Comparison of ENCODE assay signal across 1 cellular context in the genomic region with DNA sequence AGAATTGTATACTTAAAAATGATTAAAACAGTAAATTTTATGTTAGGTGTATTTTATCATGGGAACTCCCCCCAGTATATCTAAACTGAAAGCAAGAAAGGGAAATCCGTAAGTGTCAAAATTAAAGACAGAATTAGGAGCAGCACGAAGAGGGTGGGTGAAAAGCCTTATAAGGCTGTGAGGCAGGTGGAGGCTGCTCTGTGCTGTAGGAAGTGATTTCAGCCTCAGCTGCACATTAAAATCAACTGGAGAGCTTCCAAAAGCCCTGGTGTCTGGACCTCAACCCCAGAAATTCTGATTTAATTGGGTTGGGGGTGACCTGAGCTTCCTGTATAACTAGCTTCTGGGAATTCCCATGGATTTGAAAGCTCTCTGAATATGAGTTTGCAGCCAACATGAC.
TF ChIP-seq lines count a peak whose summit lies in the region.

No MANE protein-coding gene starts in this region.

TF ChIP-seq in GM23338, 12 proteins besides CTCF, POLR2A, EP300 and RAD21 (continued from another document):
- TF ChIP-seq, protein P1, sequence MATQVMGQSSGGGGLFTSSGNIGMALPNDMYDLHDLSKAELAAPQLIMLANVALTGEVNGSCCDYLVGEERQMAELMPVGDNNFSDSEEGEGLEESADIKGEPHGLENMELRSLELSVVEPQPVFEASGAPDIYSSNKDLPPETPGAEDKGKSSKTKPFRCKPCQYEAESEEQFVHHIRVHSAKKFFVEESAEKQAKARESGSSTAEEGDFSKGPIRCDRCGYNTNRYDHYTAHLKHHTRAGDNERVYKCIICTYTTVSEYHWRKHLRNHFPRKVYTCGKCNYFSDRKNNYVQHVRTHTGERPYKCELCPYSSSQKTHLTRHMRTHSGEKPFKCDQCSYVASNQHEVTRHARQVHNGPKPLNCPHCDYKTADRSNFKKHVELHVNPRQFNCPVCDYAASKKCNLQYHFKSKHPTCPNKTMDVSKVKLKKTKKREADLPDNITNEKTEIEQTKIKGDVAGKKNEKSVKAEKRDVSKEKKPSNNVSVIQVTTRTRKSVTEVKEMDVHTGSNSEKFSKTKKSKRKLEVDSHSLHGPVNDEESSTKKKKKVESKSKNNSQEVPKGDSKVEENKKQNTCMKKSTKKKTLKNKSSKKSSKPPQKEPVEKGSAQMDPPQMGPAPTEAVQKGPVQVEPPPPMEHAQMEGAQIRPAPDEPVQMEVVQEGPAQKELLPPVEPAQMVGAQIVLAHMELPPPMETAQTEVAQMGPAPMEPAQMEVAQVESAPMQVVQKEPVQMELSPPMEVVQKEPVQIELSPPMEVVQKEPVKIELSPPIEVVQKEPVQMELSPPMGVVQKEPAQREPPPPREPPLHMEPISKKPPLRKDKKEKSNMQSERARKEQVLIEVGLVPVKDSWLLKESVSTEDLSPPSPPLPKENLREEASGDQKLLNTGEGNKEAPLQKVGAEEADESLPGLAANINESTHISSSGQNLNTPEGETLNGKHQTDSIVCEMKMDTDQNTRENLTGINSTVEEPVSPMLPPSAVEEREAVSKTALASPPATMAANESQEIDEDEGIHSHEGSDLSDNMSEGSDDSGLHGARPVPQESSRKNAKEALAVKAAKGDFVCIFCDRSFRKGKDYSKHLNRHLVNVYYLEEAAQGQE (IDR thresholded peaks at IDR 0.05; ENCODE audit: unreplicated experiment) = no peak
- TF ChIP-seq JUNB (IDR thresholded peaks at IDR 0.05; ENCODE audit: unreplicated experiment) (no peak), ZNF331 (CRISPR knock-in tag; IDR thresholded peaks at IDR 0.05; ENCODE audit: low read depth) (no peak), EZH2 (IDR thresholded peaks at IDR 0.05; ENCODE audit: low read depth, unreplicated experiment) (no peak)
- TF ChIP-seq, protein P2, sequence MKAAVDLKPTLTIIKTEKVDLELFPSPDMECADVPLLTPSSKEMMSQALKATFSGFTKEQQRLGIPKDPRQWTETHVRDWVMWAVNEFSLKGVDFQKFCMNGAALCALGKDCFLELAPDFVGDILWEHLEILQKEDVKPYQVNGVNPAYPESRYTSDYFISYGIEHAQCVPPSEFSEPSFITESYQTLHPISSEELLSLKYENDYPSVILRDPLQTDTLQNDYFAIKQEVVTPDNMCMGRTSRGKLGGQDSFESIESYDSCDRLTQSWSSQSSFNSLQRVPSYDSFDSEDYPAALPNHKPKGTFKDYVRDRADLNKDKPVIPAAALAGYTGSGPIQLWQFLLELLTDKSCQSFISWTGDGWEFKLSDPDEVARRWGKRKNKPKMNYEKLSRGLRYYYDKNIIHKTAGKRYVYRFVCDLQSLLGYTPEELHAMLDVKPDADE (IDR thresholded peaks at IDR 0.05) = no peak
